In the genomic region with DNA sequence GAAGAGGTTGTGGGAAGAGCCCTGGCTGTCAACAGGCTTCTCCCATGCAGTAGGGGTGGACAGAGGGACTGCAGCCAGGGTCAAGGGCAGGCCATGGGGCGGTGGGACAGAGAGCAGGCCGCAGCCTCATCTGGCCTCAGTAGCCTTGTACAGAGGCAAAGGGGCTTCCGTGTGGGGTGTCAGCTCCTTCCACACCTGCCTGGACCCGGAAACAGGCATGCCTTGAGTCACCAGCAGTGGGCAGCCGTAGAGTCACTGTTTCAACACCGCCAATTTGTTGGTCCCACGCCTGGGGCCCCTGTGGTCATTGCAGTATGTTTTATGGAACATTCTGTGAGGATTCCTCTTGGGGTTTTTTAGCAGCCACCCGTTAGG, we compare ENCODE assay signal across 12 cellular contexts.
A peak's percentile ranks its signal among the peaks of the same experiment; 100 is the strongest.
DNase-seq lines count a peak whose midpoint lies in the region; ATAC-seq and TF ChIP-seq lines count a peak whose summit lies in the region.
"Had no signal": no experiment of that assay in that cellular context is flagged by ENCODE, and none has a peak within 500 bp of the region (broad histone marks: within the 10 kb centered on the region; RNA-seq: fewer than 3 reads in every experiment).

No MANE protein-coding gene starts in this region.

- DNase-seq in SK-N-SH, result peak; percentile 39
- DNase-seq in adipocyte (ENCODE audit: low read depth), result peak; percentile 6
- peak; percentile 71 for DNase-seq in fibroblast of villous mesenchyme (ENCODE audit: low read depth)
- DNase-seq in HuH-7 (ENCODE audit: low spot score), result no peak
- no peak for DNase-seq in germinal center (ENCODE audit: low spot score)
- DNase-seq: NCI-H187 treated with DMSO at 0.1 percent for 48 hours had no signal

- POLR2A ChIA-PET in SK-N-SH (lab: Yijun Ruan, JAX), result interaction anchor here (1.6 kb wide), 1 partner anchor 174 kb away, joined by 5 read pairs; no protein-coding TSS in a partner anchor

- no peaks in the 10 kb centered on the region for H3K27me3 ChIP-seq in SK-N-SH (ENCODE audit: insufficient read depth)
- no peaks in the 10 kb centered on the region for H3K27me3 ChIP-seq in adipocyte (replicated peaks; ENCODE audit: control insufficient read depth, insufficient read depth, low read length)
- H3K27me3 ChIP-seq in subcutaneous abdominal adipose tissue (ENCODE audit: control insufficient read depth in 5 of 5, insufficient read depth in 4 of 5, low read length in 5 of 5), result no peaks in the 10 kb centered on the region
- H3K27me3 ChIP-seq: suprapubic skin had no signal

- H3K9me2 ChIP-seq in SK-N-SH, result no peaks in the 10 kb centered on the region

- ATAC-seq in SK-N-SH treated with all-trans-retinoic acid at 6 μM for 48 hours (no peak), HG03095 (IDR thresholded peaks at IDR 0.05; ENCODE audit: unreplicated experiment) (no peak)

- peaks cover 55% of the 10 kb centered on the region for H3K79me2 ChIP-seq in SK-N-SH (ENCODE audit: insufficient read depth)

- no peak for TF ChIP-seq RAD21 in SK-N-SH (IDR thresholded peaks at IDR 0.05; ENCODE audit: low read length)

- no peaks in the 10 kb centered on the region for H3K9me3 ChIP-seq in SK-N-SH
- H3K9me3 ChIP-seq in adipocyte (ENCODE audit: control insufficient read depth, low read length), result no peaks in the 10 kb centered on the region
- no peaks in the 10 kb centered on the region for H3K9me3 ChIP-seq in subcutaneous abdominal adipose tissue (ENCODE audit: control insufficient read depth in 5 of 5, low read length in 5 of 5)
- H3K9me3 ChIP-seq: prostate gland, suprapubic skin had no signal

- H4K20me1 ChIP-seq in SK-N-SH (ENCODE audit: insufficient read depth), result 0 out of 2 replicates have a peak, but pooled peaks cover 4% of the 10 kb centered on the region

- 91% methylated on average over 4 of the region's 8 CpGs for WGBS in SK-N-SH (ENCODE audit: low lambda C conversion rate)

- TF ChIP-seq EP300 in SK-N-SH (IDR thresholded peaks at IDR 0.05; ENCODE audit: borderline replicate concordance in 1 of 2, low read depth in 1 of 2, low read length in 1 of 2), result no peak

- CTCF ChIA-PET in SK-N-SH (lab: Yijun Ruan, JAX), result interaction anchor here (0.6 to 2.7 kb wide), 18 partner anchors 8 to 402 kb away, joined by 3 to 21 read pairs (median 8); no protein-coding TSS in a partner anchor

- no peak overlapping the region for H3K4me2 ChIP-seq in SK-N-SH
- H3K4me2 ChIP-seq: PC-9 had no signal

- no peak overlapping the region for H3K4me3 ChIP-seq in SK-N-SH (ENCODE audit: low read depth in 2 of 2, low read length in 1 of 2)
- no peak overlapping the region for H3K4me3 ChIP-seq in adipocyte (ENCODE audit: low read length)
- no peak overlapping the region for H3K4me3 ChIP-seq in fibroblast of villous mesenchyme (ENCODE audit: low read depth, low read length)
- H3K4me3 ChIP-seq in subcutaneous abdominal adipose tissue (ENCODE audit: low read depth in 1 of 5, low read length in 5 of 5), result no peak overlapping the region
- H3K4me3 ChIP-seq: PC-9, prostate gland, suprapubic skin had no signal

- peak overlapping the region in 1 of 2 experiments; percentile 9; a peak in 1 of 4 replicates for H3K27ac ChIP-seq in SK-N-SH (ENCODE audit: low read depth in 2 of 2, low read length in 1 of 2)
- peak overlapping the region; percentile 19 for H3K27ac ChIP-seq in subcutaneous abdominal adipose tissue (ENCODE audit: low read depth, low read length)
- H3K27ac ChIP-seq: PC-9, prostate gland, suprapubic skin had no signal

- H3K9ac ChIP-seq in SK-N-SH, result no peak overlapping the region
- H3K9ac ChIP-seq in adipocyte (ENCODE audit: low read length), result no peak overlapping the region
- no peak overlapping the region for H3K9ac ChIP-seq in subcutaneous abdominal adipose tissue (ENCODE audit: low read length in 5 of 5)

- H3K4me1 ChIP-seq in SK-N-SH (ENCODE audit: control insufficient read depth in 1 of 2, insufficient read depth in 2 of 2, low read depth in 1 of 2, low read length in 1 of 2) (peaks cover 33 to 64% of the 10 kb centered on the region in 2 experiments), adipocyte (ENCODE audit: control insufficient read depth, insufficient read depth, low read length) (peaks cover 45% of the 10 kb centered on the region), subcutaneous abdominal adipose tissue (ENCODE audit: control insufficient read depth in 5 of 5, insufficient read depth in 5 of 5, low read length in 5 of 5) (peaks cover 18 to 71% (median 59%) of the 10 kb centered on the region in 5 donors)

- peaks cover 16% of the 10 kb centered on the region for H3F3A ChIP-seq in SK-N-SH (replicated peaks; ENCODE audit: insufficient read depth)

- H2AFZ ChIP-seq in SK-N-SH (ENCODE audit: low read depth), result no peak overlapping the region
- H2AFZ ChIP-seq: PC-9 had no signal

- H3K36me3 ChIP-seq in SK-N-SH (replicated peaks in 1 of 2; ENCODE audit: control insufficient read depth in 1 of 2, insufficient read depth in 2 of 2, low read length in 1 of 2), result peaks cover 5 to 23% of the 10 kb centered on the region in 2 experiments
- H3K36me3 ChIP-seq in adipocyte (ENCODE audit: control insufficient read depth, insufficient read depth, low read length, severe bottlenecking), result peaks cover 22% of the 10 kb centered on the region
- H3K36me3 ChIP-seq in subcutaneous abdominal adipose tissue (ENCODE audit: control insufficient read depth in 5 of 5, insufficient read depth in 5 of 5, low read length in 5 of 5), result peaks cover under 1 to 27% (median 17%) of the 10 kb centered on the region in 5 donors
- H3K36me3 ChIP-seq: prostate gland, suprapubic skin had no signal

- TF ChIP-seq CTCF in SK-N-SH (IDR thresholded peaks at IDR 0.05) (no peak), fibroblast of villous mesenchyme (IDR thresholded peaks at IDR 0.05; ENCODE audit: insufficient read depth, low read depth, low read length) (no peak)

TF ChIP-seq in SK-N-SH, 30 proteins besides CTCF, POLR2A, EP300 and RAD21 (continues in another document):
- TF ChIP-seq FOXM1 (IDR thresholded peaks at IDR 0.05; ENCODE audit: low read depth) (no peak), EZH2phosphoT487 (IDR thresholded peaks at IDR 0.05; ENCODE audit: borderline replicate concordance, low read depth) (no peak), ELF1 (IDR thresholded peaks at IDR 0.05) (no peak), TAF1 (IDR thresholded peaks at IDR 0.05; ENCODE audit: borderline replicate concordance, low read depth, low read length) (no peak), TEAD4 (IDR thresholded peaks at IDR 0.05; ENCODE audit: borderline replicate concordance, insufficient read depth) (no peak)
- TF ChIP-seq, protein P1, sequence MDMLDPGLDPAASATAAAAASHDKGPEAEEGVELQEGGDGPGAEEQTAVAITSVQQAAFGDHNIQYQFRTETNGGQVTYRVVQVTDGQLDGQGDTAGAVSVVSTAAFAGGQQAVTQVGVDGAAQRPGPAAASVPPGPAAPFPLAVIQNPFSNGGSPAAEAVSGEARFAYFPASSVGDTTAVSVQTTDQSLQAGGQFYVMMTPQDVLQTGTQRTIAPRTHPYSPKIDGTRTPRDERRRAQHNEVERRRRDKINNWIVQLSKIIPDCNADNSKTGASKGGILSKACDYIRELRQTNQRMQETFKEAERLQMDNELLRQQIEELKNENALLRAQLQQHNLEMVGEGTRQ (IDR thresholded peaks at IDR 0.05; ENCODE audit: borderline replicate concordance, low read depth, low read length), result no peak
- TF ChIP-seq, protein P2, sequence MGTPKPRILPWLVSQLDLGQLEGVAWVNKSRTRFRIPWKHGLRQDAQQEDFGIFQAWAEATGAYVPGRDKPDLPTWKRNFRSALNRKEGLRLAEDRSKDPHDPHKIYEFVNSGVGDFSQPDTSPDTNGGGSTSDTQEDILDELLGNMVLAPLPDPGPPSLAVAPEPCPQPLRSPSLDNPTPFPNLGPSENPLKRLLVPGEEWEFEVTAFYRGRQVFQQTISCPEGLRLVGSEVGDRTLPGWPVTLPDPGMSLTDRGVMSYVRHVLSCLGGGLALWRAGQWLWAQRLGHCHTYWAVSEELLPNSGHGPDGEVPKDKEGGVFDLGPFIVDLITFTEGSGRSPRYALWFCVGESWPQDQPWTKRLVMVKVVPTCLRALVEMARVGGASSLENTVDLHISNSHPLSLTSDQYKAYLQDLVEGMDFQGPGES (IDR thresholded peaks at IDR 0.05; ENCODE audit: low read depth, low read length), result no peak

TF ChIP-seq in SK-N-SH treated with all-trans-retinoic acid at 6 μM for 48 hours, 23 proteins besides CTCF, POLR2A, EP300 and RAD21:
- no peak for TF ChIP-seq SNAI2 (CRISPR knock-in tag; IDR thresholded peaks at IDR 0.05)
- no peak for TF ChIP-seq OSR1 (CRISPR knock-in tag; IDR thresholded peaks at IDR 0.05)

Comparison
In these comparisons a context has a peak if more than half of its experiments do, and no peak if none do; other contexts are left out.
1. DNase-seq: peak in SK-N-SH (single experiment), adipocyte (single experiment) and fibroblast of villous mesenchyme (single experiment); none in HuH-7 (single experiment) and germinal center (single experiment).